Comparison of ENCODE assay signal across 8 cellular contexts in genomic region chr14:104816678-104816945, GRCh38. TPM values are rescaled to one million over a fixed set of nuclear protein-coding genes. Genes with fewer than 3 reads are reported as not detected.
DNase-seq lines count a peak whose midpoint lies in the region; ATAC-seq, FAIRE-seq and TF ChIP-seq lines count a peak whose summit lies in the region.

No MANE protein-coding gene starts in this region.

- no peak for FAIRE-seq in K562 (lab: Jason Lieb, UNC)

- no peak for TF ChIP-seq RAD21 in K562 (CRISPR knock-in tag; conservative IDR thresholded peaks at IDR 0.05 in 1 of 2, IDR thresholded peaks at IDR 0.05 in 1 of 2)

- CTCF ChIA-PET in K562 (lab: Yijun Ruan, JAX; ENCODE audit: low intra/inter-chr PET ratio) = no interaction called here

- peak overlapping the region; percentile 92 for H4K8ac ChIP-seq in mesenchymal stem cell (ENCODE audit: low read length)

- H3K4me3 ChIP-seq in heart right ventricle (peak overlapping the region; percentile 76 to 97 (median 92)), K562 (peak overlapping the region; percentile 93), mesenchymal stem cell (ENCODE audit: insufficient read depth in 1 of 2, low read depth in 1 of 2, low read length in 2 of 2) (peak overlapping the region; percentile 85 to 93)

- WGBS in heart right ventricle, 2 donors = 17% methylated on average over 9 of the region's 9 CpGs
- whole genome bisulfite sequencing in K562 (ENCODE audit: insufficient coverage, low coverage, missing lambda C conversion rate) = 0% methylated on average over 9 of the region's 9 CpGs
- WGBS in mesenchymal stem cell = 29% methylated on average over 8 of the region's 9 CpGs

- H4K20me1 ChIP-seq in K562 (replicated peaks; ENCODE audit: control insufficient read depth, insufficient read depth, low read length) = no peaks in the 10 kb centered on the region

- intact Hi-C loops in heart right ventricle (cut with DNase I) (no loop called here), cardiac septum (cut with DNase I) (no loop called here), K562 (cut with micrococcal nuclease) (no loop called here)

- POLR2A ChIA-PET in K562 (lab: Yijun Ruan, JAX) = no interaction called here

- no TSS peak for BruUV-seq in K562 (replicated peaks; lab: Mats Ljungman, UMichigan)

- peak overlapping the region; percentile 92 for H3K4me2 ChIP-seq in K562 (ENCODE audit: insufficient read depth, low read length)
- peak overlapping the region; percentile 85 for H3K4me2 ChIP-seq in mesenchymal stem cell (ENCODE audit: low read length, poor library complexity, severe bottlenecking)

- TF ChIP-seq POLR2A in K562 (conservative IDR thresholded peaks at IDR 0.05) = no peak

- TF ChIP-seq CTCF in heart right ventricle (IDR thresholded peaks at IDR 0.05) (no peak), K562 (IDR thresholded peaks at IDR 0.05 in 2 of 3, conservative IDR thresholded peaks at IDR 0.05 in 1 of 3; ENCODE audit: insufficient read depth in 2 of 3, low read depth in 1 of 3, low read length in 3 of 3) (no peak), omental fat pad (IDR thresholded peaks at IDR 0.05) (no peak)

- peak overlapping the region in 1 of 2 experiments; percentile 66 for H3K23ac ChIP-seq in mesenchymal stem cell (ENCODE audit: low read length in 2 of 2)

- peak overlapping the region in 1 of 2 experiments; percentile 4 for H2BK12ac ChIP-seq in mesenchymal stem cell (ENCODE audit: low read length in 2 of 2)

- no peaks in the 10 kb centered on the region for H3K9me1 ChIP-seq in K562 (ENCODE audit: control insufficient read depth, insufficient read depth, low read length)

- peak overlapping the region; percentile 64 for H2BK120ac ChIP-seq in mesenchymal stem cell (ENCODE audit: low read depth, low read length)

- H3K18ac ChIP-seq in mesenchymal stem cell (ENCODE audit: low read depth in 1 of 2, low read length in 2 of 2) = peak overlapping the region; percentile 97 to 98

- H2AK5ac ChIP-seq in mesenchymal stem cell (ENCODE audit: low read length, severe bottlenecking) = peak overlapping the region; percentile 23

- H3K79me1 ChIP-seq in mesenchymal stem cell (replicated peaks; ENCODE audit: low read length, poor library complexity, severe bottlenecking) = peaks cover 10% of the 10 kb centered on the region

- H3K27ac ChIP-seq in heart right ventricle = peak overlapping the region; percentile 85 to 99 (median 96)
- H3K27ac ChIP-seq in K562 (ENCODE audit: extremely low read depth, low read depth, low read length) = peak overlapping the region; percentile 97
- no peak overlapping the region for H3K27ac ChIP-seq in mesenchymal stem cell (ENCODE audit: low read length, poor library complexity, severe bottlenecking)

- no peak overlapping the region for H2BK5ac ChIP-seq in mesenchymal stem cell (ENCODE audit: low read depth, low read length, poor library complexity, severe bottlenecking)

- ATAC-seq in heart right ventricle = peak in 1 of 8 donors; percentile 5
- peak; percentile 18 for ATAC-seq in K562
- ATAC-seq in omental fat pad (ENCODE audit: low FRiP score) = no peak
- no peak for ATAC-seq in HG02763 (IDR thresholded peaks at IDR 0.05; ENCODE audit: unreplicated experiment)

- peak overlapping the region; percentile 88 to 94 for H3K4ac ChIP-seq in mesenchymal stem cell (ENCODE audit: low read depth in 1 of 2, low read length in 2 of 2)

- in situ Hi-C loops in K562 (cut with MboI) = no loop called here

- peaks cover 0 to 39% (median 32%) of the 10 kb centered on the region in 9 donors for H3K4me1 ChIP-seq in heart right ventricle
- peaks cover 7 to 29% of the 10 kb centered on the region in 2 experiments; a peak in 3 of 5 replicates for H3K4me1 ChIP-seq in K562 (replicated peaks in 1 of 2; ENCODE audit: control insufficient read depth in 2 of 2, insufficient read depth in 2 of 2, low read length in 2 of 2)
- peaks cover 17% of the 10 kb centered on the region for H3K4me1 ChIP-seq in mesenchymal stem cell (ENCODE audit: control insufficient read depth, insufficient read depth, low read depth, low read length)

- peak overlapping the region; percentile 97 for H2AFZ ChIP-seq in K562 (ENCODE audit: low read depth, low read length)
- H2AFZ ChIP-seq in mesenchymal stem cell (ENCODE audit: low read depth, low read length) = peak overlapping the region; percentile 77

- peaks cover 43% of the 10 kb centered on the region for H3K79me2 ChIP-seq in K562 (ENCODE audit: control insufficient read depth, insufficient read depth, low read length)

- DNase-seq in heart right ventricle (no peak), cardiac septum (ENCODE audit: low spot score) (no peak), K562 (ENCODE audit: extremely low read depth in 1 of 4, low spot score in 3 of 4) (no peak), mesenchymal stem cell (no peak), mesenteric fat pad (ENCODE audit: low spot score) (no peak), omental fat pad (ENCODE audit: low spot score) (no peak), hypothalamus (lab: John Stamatoyannopoulos, UW) (no peak)

- peak overlapping the region; percentile 98 for H4K91ac ChIP-seq in mesenchymal stem cell (ENCODE audit: low read length)

- peak overlapping the region; percentile 90 to 99 for H3K9ac ChIP-seq in K562 (ENCODE audit: insufficient read depth in 1 of 2, low read depth in 2 of 2, low read length in 2 of 2)
- peak overlapping the region; percentile 94 for H3K9ac ChIP-seq in mesenchymal stem cell (ENCODE audit: low read length)

- no peak overlapping the region for H2BK15ac ChIP-seq in mesenchymal stem cell (ENCODE audit: low read depth, poor library complexity, severe bottlenecking)

- H3K36me3 ChIP-seq in heart right ventricle = peaks cover 0 to 6% (median 0%) of the 10 kb centered on the region in 9 donors
- peaks cover 14% of the 10 kb centered on the region; the same call in 2 of the 3 replicates for H3K36me3 ChIP-seq in K562 (ENCODE audit: control insufficient read depth, insufficient read depth, low read length)
- H3K36me3 ChIP-seq in mesenchymal stem cell (ENCODE audit: control insufficient read depth in 1 of 2, insufficient read depth in 2 of 2, low read depth in 1 of 2, low read length in 2 of 2) = peaks cover 7% of the 10 kb centered on the region in 2 experiments

- H3K9me3 ChIP-seq in heart right ventricle = peaks cover 0 to 7% (median 0%) of the 10 kb centered on the region in 11 donors
- no peaks in the 10 kb centered on the region for H3K9me3 ChIP-seq in K562 (replicated peaks; ENCODE audit: control insufficient read depth, insufficient read depth, low read depth, low read length)
- peaks cover 5% of the 10 kb centered on the region for H3K9me3 ChIP-seq in mesenchymal stem cell (ENCODE audit: control insufficient read depth, low read length)

- H3K27me3 ChIP-seq in heart right ventricle (no peaks in the 10 kb centered on the region), K562 (ENCODE audit: control insufficient read depth in 2 of 2, insufficient read depth in 2 of 2, low read length in 2 of 2) (no peaks in the 10 kb centered on the region), mesenchymal stem cell (ENCODE audit: control insufficient read depth in 1 of 2, insufficient read depth in 1 of 2, low read length in 2 of 2) (no peaks in the 10 kb centered on the region)

- no peak for TF ChIP-seq EP300 in K562 (IDR thresholded peaks at IDR 0.05; ENCODE audit: low read length)

- H3K14ac ChIP-seq in mesenchymal stem cell (ENCODE audit: low read length in 2 of 2) = peak overlapping the region in 1 of 2 experiments; percentile 90

RNA-seq across cellular contexts. Expression of gene ZBTB42, which starts 15.7 kb away (rescaled TPM):
- 1 to 10 TPM; 4.3 to 9.2 (median 6.9) TPM for total RNA-seq in heart right ventricle
- polyA plus RNA-seq in heart right ventricle = 1 to 10 TPM; 1.8 to 5.9 TPM
- 8.6 TPM for total RNA-seq in cardiac septum
- 3.2 and 14.3 TPM in 2 replicates for total RNA-seq in K562 (2011; cell fraction: chromatin; rRNA removed; ENCODE audit: low replicate concordance)
- 17.5 and 19.2 TPM in 2 replicates for total RNA-seq in K562 (2011; cell fraction: nucleolus; rRNA removed)
- total RNA-seq in K562 (2011; cell fraction: nucleoplasm; rRNA removed) = 7.6 and 8.4 TPM in 2 replicates
- total RNA-seq in K562 (2014; rRNA removed) = 5.5 and 7.2 TPM in 2 replicates
- 1.4 and 1.5 TPM in 2 replicates for total RNA-seq in K562 (2014; rRNA removed; fragmentation: Illumina TruSeq; extraction: Trizol)
- 5.1 TPM in 2 replicates for total RNA-seq in K562 (2015; rRNA removed; fragmentation: Illumina TruSeq; extraction: Trizol)
- total RNA-seq in K562 (2021) = 7.4 and 8.5 TPM in 2 replicates
- polyA plus RNA-seq in K562 (2011; rRNA removed) = 2.2 and 2.4 TPM in 2 replicates
- polyA plus RNA-seq in K562 (2011; cell fraction: cytosol; rRNA removed) = 3.5 and 9.0 TPM in 2 replicates
- 3.6 and 6.6 TPM in 2 replicates for polyA plus RNA-seq in K562 (2011; cell fraction: nucleus; rRNA removed)
- 4.5 and 5.8 TPM in 2 replicates for polyA plus RNA-seq in K562 (2012)
- polyA plus RNA-seq in K562 (2014; fragmentation: Illumina TruSeq; extraction: Trizol) = 2.4 and 4.5 TPM in 2 replicates
- polyA plus RNA-seq in K562 (2014; fragmentation: Nextera tagmentation; extraction: Ambion mirVana) = under 1 TPM; 0.03 to 0.08 TPM
- polyA plus RNA-seq in K562 (2014; rRNA removed) = 2.9 and 3.7 TPM in 2 replicates
- polyA minus RNA-seq in K562 (2011; rRNA and poly(A)+ RNA removed) = 2.9 and 4.9 TPM in 2 replicates
- polyA minus RNA-seq in K562 (2011; cell fraction: cytosol; rRNA and poly(A)+ RNA removed) = 6.0 and 8.7 TPM in 2 replicates
- 12.0 and 13.1 TPM in 2 replicates for polyA minus RNA-seq in K562 (2011; cell fraction: nucleus; rRNA and poly(A)+ RNA removed)
- polyA plus RNA-seq in mesenchymal stem cell (2013, experiment 1 of 2) = 1.8 TPM
- polyA plus RNA-seq in mesenchymal stem cell (2013, experiment 2 of 2) = 1.6 TPM
- 5.9 TPM for total RNA-seq in mesenteric fat pad
- 1 to 10 TPM; 3.0 to 8.0 (median 6.3) TPM for total RNA-seq in omental fat pad

RNA-seq across cellular contexts. Expression of gene AKT1, which starts 21.1 kb away (rescaled TPM):
- 100 to 1,000 TPM in 9 of 10 donors, 10 to 100 TPM in 1; 98.1 to 152 (median 141) TPM for total RNA-seq in heart right ventricle
- polyA plus RNA-seq in heart right ventricle = 100 to 1,000 TPM in 1 of 2 donors, 10 to 100 TPM in 1; 95.7 to 112 TPM
- total RNA-seq in cardiac septum = 172 TPM
- 90.8 and 209 TPM in 2 replicates for total RNA-seq in K562 (2011; cell fraction: chromatin; rRNA removed; ENCODE audit: low replicate concordance)
- 135 and 136 TPM in 2 replicates for total RNA-seq in K562 (2011; cell fraction: nucleolus; rRNA removed)
- 81.8 and 88.4 TPM in 2 replicates for total RNA-seq in K562 (2011; cell fraction: nucleoplasm; rRNA removed)
- total RNA-seq in K562 (2014; rRNA removed) = 80.1 and 91.2 TPM in 2 replicates
- total RNA-seq in K562 (2014; rRNA removed; fragmentation: Illumina TruSeq; extraction: Trizol) = 25.9 and 37.5 TPM in 2 replicates
- 74.5 and 75.1 TPM in 2 replicates for total RNA-seq in K562 (2015; rRNA removed; fragmentation: Illumina TruSeq; extraction: Trizol)
- total RNA-seq in K562 (2021) = 117 and 132 TPM in 2 replicates
- polyA plus RNA-seq in K562 (2011; rRNA removed) = 71.8 and 79.3 TPM in 2 replicates
- 96.5 and 143 TPM in 2 replicates for polyA plus RNA-seq in K562 (2011; cell fraction: cytosol; rRNA removed)
- 217 and 312 TPM in 2 replicates for polyA plus RNA-seq in K562 (2011; cell fraction: nucleus; rRNA removed)
- 86.9 and 120 TPM in 2 replicates for polyA plus RNA-seq in K562 (2012)
- 82.0 and 89.7 TPM in 2 replicates for polyA plus RNA-seq in K562 (2014; fragmentation: Illumina TruSeq; extraction: Trizol)
- 1 to 10 TPM in 1 of 2 experiments, under 1 TPM in 1; 0.49 to 1.3 TPM for polyA plus RNA-seq in K562 (2014; fragmentation: Nextera tagmentation; extraction: Ambion mirVana)
- 106 TPM in 2 replicates for polyA plus RNA-seq in K562 (2014; rRNA removed)
- polyA minus RNA-seq in K562 (2011; rRNA and poly(A)+ RNA removed) = 41.9 and 67.3 TPM in 2 replicates
- 64.3 and 80.4 TPM in 2 replicates for polyA minus RNA-seq in K562 (2011; cell fraction: cytosol; rRNA and poly(A)+ RNA removed)
- 29.8 and 38.1 TPM in 2 replicates for polyA minus RNA-seq in K562 (2011; cell fraction: nucleus; rRNA and poly(A)+ RNA removed)
- 106 TPM for polyA plus RNA-seq in mesenchymal stem cell (2013, experiment 1 of 2)
- polyA plus RNA-seq in mesenchymal stem cell (2013, experiment 2 of 2) = 108 TPM
- 170 TPM for total RNA-seq in mesenteric fat pad
- 100 to 1,000 TPM; 104 to 121 (median 107) TPM for total RNA-seq in omental fat pad

RNA-seq across cellular contexts. Expression of gene CEP170B, which starts 48.5 kb away (rescaled TPM):
- total RNA-seq in heart right ventricle (10 to 100 TPM in 9 of 10 donors, 1 to 10 TPM in 1; 8.3 to 13.6 (median 12.3) TPM), cardiac septum (19.2 TPM), K562 (2014; rRNA removed) (3.6 and 4.8 TPM in 2 replicates), K562 (2014; rRNA removed; fragmentation: Illumina TruSeq; extraction: Trizol) (0.99 and 1.2 TPM in 2 replicates), K562 (2015; rRNA removed; fragmentation: Illumina TruSeq; extraction: Trizol) (2.9 and 3.5 TPM in 2 replicates), K562 (2021) (7.5 and 10.2 TPM in 2 replicates), mesenteric fat pad (38.3 TPM), omental fat pad (10 to 100 TPM in 3 of 4 donors, 1 to 10 TPM in 1; 5.5 to 29.3 (median 13.0) TPM)
- polyA plus RNA-seq in heart right ventricle (1 to 10 TPM; 6.8 to 9.1 TPM), K562 (2011; rRNA removed) (2.2 and 2.7 TPM in 2 replicates), K562 (2014; fragmentation: Illumina TruSeq; extraction: Trizol) (1.7 and 4.1 TPM in 2 replicates), K562 (2014; fragmentation: Nextera tagmentation; extraction: Ambion mirVana) (under 1 TPM; 0.01 to 0.03 TPM), K562 (2014; rRNA removed) (7.6 and 8.9 TPM in 2 replicates)
- total RNA-seq in K562 (2011; cell fraction: chromatin; rRNA removed; ENCODE audit: low replicate concordance) = 12.4 and 32.4 TPM in 2 replicates
- 19.7 and 19.8 TPM in 2 replicates for total RNA-seq in K562 (2011; cell fraction: nucleolus; rRNA removed)
- 9.8 and 13.9 TPM in 2 replicates for total RNA-seq in K562 (2011; cell fraction: nucleoplasm; rRNA removed)
- polyA plus RNA-seq in K562 (2011; cell fraction: cytosol; rRNA removed) = 2.4 and 6.4 TPM in 2 replicates
- polyA plus RNA-seq in K562 (2011; cell fraction: nucleus; rRNA removed) = 10.4 and 24.0 TPM in 2 replicates
- polyA plus RNA-seq in K562 (2012) = 5.5 and 6.7 TPM in 2 replicates
- 0.72 and 1.6 TPM in 2 replicates for polyA minus RNA-seq in K562 (2011; rRNA and poly(A)+ RNA removed)
- 1.9 and 2.7 TPM in 2 replicates for polyA minus RNA-seq in K562 (2011; cell fraction: cytosol; rRNA and poly(A)+ RNA removed)
- polyA minus RNA-seq in K562 (2011; cell fraction: nucleus; rRNA and poly(A)+ RNA removed) = 3.1 and 3.4 TPM in 2 replicates
- 11.4 TPM for polyA plus RNA-seq in mesenchymal stem cell (2013, experiment 1 of 2)
- polyA plus RNA-seq in mesenchymal stem cell (2013, experiment 2 of 2) = 11.1 TPM
